In the genomic region with DNA sequence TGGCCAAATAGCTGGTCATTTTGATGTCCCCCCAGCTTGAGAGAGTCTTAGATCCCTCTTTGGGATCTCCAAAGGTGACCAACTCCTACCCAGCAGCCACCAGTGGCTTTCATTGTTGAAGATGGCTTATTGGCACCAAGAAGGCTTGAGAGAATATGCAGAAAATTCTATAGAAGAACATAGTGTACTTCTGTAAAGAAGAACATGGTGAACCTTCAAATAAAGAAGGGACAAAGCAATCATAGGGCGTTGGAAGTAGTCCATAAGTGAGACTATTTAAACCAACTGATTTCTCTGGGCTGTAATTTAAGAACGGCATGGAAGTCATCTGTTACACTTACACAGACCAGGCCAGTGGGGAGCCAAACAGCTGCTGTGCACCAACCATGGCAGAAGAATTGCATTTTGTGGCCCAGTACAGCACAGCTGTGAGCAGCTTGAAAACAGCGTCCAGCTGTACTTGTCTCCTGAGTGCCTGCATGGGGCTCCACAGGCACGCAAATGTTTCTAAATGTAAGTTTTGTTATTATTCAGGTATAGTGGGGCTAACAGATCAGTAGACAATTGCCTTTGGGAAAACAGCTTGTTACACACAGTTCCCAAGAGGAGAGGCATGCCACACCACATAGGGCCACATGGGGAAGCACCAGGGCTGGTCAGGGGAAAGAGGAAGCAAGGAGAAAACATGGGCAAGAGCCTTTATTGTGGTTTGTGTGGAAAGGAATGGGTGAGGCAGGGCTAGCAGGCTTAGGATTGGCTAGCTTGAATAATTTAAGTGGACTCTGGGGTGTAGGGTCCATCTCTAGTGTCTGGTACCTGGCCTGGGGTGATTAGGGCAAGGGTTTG, we compare ENCODE assay signal across 9 cellular contexts.
DNase-seq lines count a peak whose midpoint lies in the region; ATAC-seq and TF ChIP-seq lines count a peak whose summit lies in the region.
"Had no signal": no experiment of that assay in that cellular context is flagged by ENCODE, and none has a peak within 500 bp of the region (broad histone marks: within the 10 kb centered on the region; RNA-seq: fewer than 3 reads in every experiment).

No MANE protein-coding gene starts in this region.

- no peak for DNase-seq in fibroblast of the aortic adventitia (ENCODE audit: low read depth)
- no peak for DNase-seq in HAP-1 (ENCODE audit: low spot score in 2 of 2)
- DNase-seq in stimulated activated naive CD4-positive, alpha-beta T cell (lab: John Stamatoyannopoulos, UW) = no peak
- no peak for DNase-seq in stimulated activated naive CD4-positive, alpha-beta T cell treated with Interleukin-2 at 50 U/mL for 16 hours (lab: John Stamatoyannopoulos, UW)
- DNase-seq in vagina (ENCODE audit: extremely low spot score in 2 of 2) = no peak
- DNase-seq: activated T-cell treated with anti-CD3 and anti-CD28 coated beads, Interleukin-2, amount 50 U/mL, for 48 hours had no signal

- H3K9me3 ChIP-seq in HAP-1 = peaks cover 3% of the 10 kb centered on the region; the same call in 1 of the 2 replicates
- H3K9me3 ChIP-seq in vagina = no peaks in the 10 kb centered on the region

- intact Hi-C loops in vagina (cut with DNase I) = no loop called here

- no peaks in the 10 kb centered on the region for H3K36me3 ChIP-seq in HAP-1 (replicated peaks)
- no peaks in the 10 kb centered on the region for H3K36me3 ChIP-seq in vagina

- H3K27ac ChIP-seq in vagina = no peak overlapping the region

- in situ Hi-C loops in HAP-1 (cut with MboI; ENCODE audit: low sequenced_read_pairs) = no loop called here

- H3K27me3 ChIP-seq in HAP-1 (ENCODE audit: low read depth) = no peaks in the 10 kb centered on the region; the same call in 1 of the 2 replicates
- H3K27me3 ChIP-seq in vagina = no peaks in the 10 kb centered on the region

- H3K4me1 ChIP-seq in HAP-1 (no peaks in the 10 kb centered on the region), vagina (no peaks in the 10 kb centered on the region)

- ATAC-seq in GM21515 (IDR thresholded peaks at IDR 0.05; ENCODE audit: unreplicated experiment) (peak; percentile 78), HG03520 (IDR thresholded peaks at IDR 0.05; ENCODE audit: unreplicated experiment) (peak; percentile 86)

- TF ChIP-seq CTCF in GM12874 (IDR thresholded peaks at IDR 0.05; ENCODE audit: insufficient read depth, low read depth, low read length) (0 out of 2 replicates have a peak, but pooled peaks have one; percentile 3), fibroblast of the aortic adventitia (IDR thresholded peaks at IDR 0.05; ENCODE audit: insufficient read depth, low read length) (peak; percentile 27), vagina (IDR thresholded peaks at IDR 0.05) (no peak)

- H3K4me3 ChIP-seq in fibroblast of the aortic adventitia (ENCODE audit: low read depth, low read length) (no peak overlapping the region), HAP-1 (no peak overlapping the region), vagina (no peak overlapping the region)

- TF ChIP-seq POLR2A in vagina (IDR thresholded peaks at IDR 0.05) = no peak

Comparison
In these comparisons a context has a peak if more than half of its experiments do, and no peak if none do; other contexts are left out.
1. CTCF ChIP-seq: peak in GM12874 (single experiment) and fibroblast of the aortic adventitia (single experiment); none in vagina (0 of 3).